19 cellular contexts compared by ENCODE assay signal in the genomic region with DNA sequence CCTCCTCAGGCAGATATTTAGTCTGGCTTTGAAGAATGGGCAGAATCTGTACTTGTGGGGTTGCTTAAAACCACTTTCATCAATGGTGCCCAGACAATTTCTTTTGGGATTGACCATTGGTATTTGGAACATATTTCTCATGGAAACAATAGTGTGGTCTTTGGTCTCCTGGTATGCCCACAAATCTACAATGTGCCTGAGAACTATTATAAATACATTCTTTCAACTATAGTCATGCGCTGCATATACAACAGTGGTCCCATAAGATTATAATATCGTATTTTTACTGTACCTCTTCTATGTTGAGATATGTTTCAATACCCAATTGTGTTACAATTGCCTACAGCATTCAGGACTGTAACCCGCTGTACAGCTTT. TPM values are rescaled to one million over a fixed set of nuclear protein-coding genes. Genes with fewer than 3 reads are reported as not detected.
DNase-seq lines count a peak whose midpoint lies in the region; ATAC-seq and TF ChIP-seq lines count a peak whose summit lies in the region.
"Had no signal": no experiment of that assay in that cellular context is flagged by ENCODE, and none has a peak within 500 bp of the region (broad histone marks: within the 10 kb centered on the region; RNA-seq: fewer than 3 reads in every experiment).

No MANE protein-coding gene starts in this region.

- no peak overlapping the region for H4K91ac ChIP-seq in trophoblast cell (ENCODE audit: low read depth, low read length)

- CTCF ChIA-PET in Calu3 (lab: Charles Lee) = no interaction called here

- H3K18ac ChIP-seq in trophoblast cell (ENCODE audit: low read length) = no peak overlapping the region

- H3K23ac ChIP-seq in trophoblast cell (ENCODE audit: low read length) = no peak overlapping the region

- H3K27ac Mint-ChIP-seq in Calu3 (ENCODE audit: unreplicated experiment) = peak overlapping the region; percentile 27
- H3K27ac Mint-ChIP-seq: activated naive CD8-positive, alpha-beta T cell treated with anti-CD3 and anti-CD28 coated beads, Interleukin-2, amount 50 U/mL, for 24 hours; CD4-positive, CD25-positive, alpha-beta regulatory T cell; stimulated activated effector memory CD8-positive, alpha-beta T cell treated with anti-CD3 and anti-CD28 coated beads, Interleukin-12 subunit alpha, Interleukin-12 subunit beta, amount 100 ng/mL, for 72 hours had no signal

- DNase-seq in Calu3 = no peak
- DNase-seq in RWPE2 (ENCODE audit: low spot score) = no peak
- DNase-seq in trophoblast cell = no peak
- no peak for DNase-seq in anterior cingulate cortex (lab: John Stamatoyannopoulos, UW)
- no peak for DNase-seq in stimulated activated CD8-positive, alpha-beta memory T cell treated with anti-CD3 and anti-CD28 coated beads, Interleukin-4, amount 100 ng/mL, for 48 hours
- DNase-seq in DMS 273 (lab: John Stamatoyannopoulos, UW; ENCODE audit: unreplicated experiment) = no peak
- DNase-seq: activated CD4-positive, alpha-beta T cell treated with anti-CD3 and anti-CD28 coated beads for 4 hours; activated CD8-positive, alpha-beta memory T cell treated with anti-CD3 and anti-CD28 coated beads for 24 hours; activated gamma-delta T cell treated with Interleukin-2 at 50 U/mL for 16 hours; activated naive CD8-positive, alpha-beta T cell treated with anti-CD3 and anti-CD28 coated beads, Interleukin-2, amount 50 U/mL, for 24 hours; activated T-cell treated with anti-CD3 and anti-CD28 coated beads, Interleukin-2, amount 50 U/mL, for 1 hour; CD4-positive, CD25-positive, alpha-beta regulatory T cell; colonic mucosa; NCI-H187 treated with DMSO at 0.1 percent for 48 hours; NCI-H526; RPMI8226; substantia nigra had no signal

- H3K79me1 ChIP-seq in trophoblast cell (ENCODE audit: low read length) = peaks cover 8% of the 10 kb centered on the region

- H3K4me1 ChIP-seq in RWPE2 (ENCODE audit: insufficient read depth, poor library complexity, severe bottlenecking) (peaks cover 33% of the 10 kb centered on the region), esophagus (ENCODE audit: control insufficient read depth in 2 of 2, insufficient read depth in 2 of 2, low read length in 1 of 2) (peaks cover 2 to 7% of the 10 kb centered on the region in 2 donors), trophoblast cell (ENCODE audit: control insufficient read depth in 1 of 2, insufficient read depth in 2 of 2, low read length in 2 of 2) (peaks cover 8% of the 10 kb centered on the region in 2 experiments)
- H3K4me1 ChIP-seq: colonic mucosa had no signal

- H2BK120ac ChIP-seq in trophoblast cell (ENCODE audit: insufficient read depth, low read length, poor library complexity) = no peak overlapping the region

- H3K4me3 ChIP-seq in RWPE2 (ENCODE audit: severe bottlenecking) (no peak overlapping the region), esophagus (ENCODE audit: low read depth in 1 of 2, low read length in 2 of 2) (no peak overlapping the region), trophoblast cell (ENCODE audit: low read depth, low read length) (no peak overlapping the region)
- H3K4me3 ChIP-seq: colonic mucosa had no signal

- H3K36me3 ChIP-seq in RWPE2 (ENCODE audit: low read depth) (no peaks in the 10 kb centered on the region), esophagus (ENCODE audit: control insufficient read depth in 2 of 2, insufficient read depth in 2 of 2, low read length in 1 of 2) (no peaks in the 10 kb centered on the region), trophoblast cell (ENCODE audit: control insufficient read depth in 1 of 2, insufficient read depth in 2 of 2, low read length in 2 of 2) (no peaks in the 10 kb centered on the region)
- H3K36me3 ChIP-seq: colonic mucosa had no signal

- H3K4me3 Mint-ChIP-seq in Calu3 (ENCODE audit: low read depth, unreplicated experiment) = no peak overlapping the region
- H3K4me3 Mint-ChIP-seq: activated naive CD8-positive, alpha-beta T cell treated with anti-CD3 and anti-CD28 coated beads, Interleukin-2, amount 50 U/mL, for 24 hours; CD4-positive, CD25-positive, alpha-beta regulatory T cell; stimulated activated effector memory CD8-positive, alpha-beta T cell treated with anti-CD3 and anti-CD28 coated beads, Interleukin-12 subunit alpha, Interleukin-12 subunit beta, amount 100 ng/mL, for 72 hours had no signal

- BruUV-seq in Calu3 (replicated peaks; lab: Mats Ljungman, UMichigan) = no TSS peak

- no peaks in the 10 kb centered on the region for H3K79me2 ChIP-seq in trophoblast cell (ENCODE audit: control insufficient read depth, insufficient read depth, low read length, poor library complexity)

- H2BK5ac ChIP-seq in trophoblast cell (ENCODE audit: low read depth, low read length, poor library complexity) = no peak overlapping the region

- no peak for ATAC-seq in RWPE2 (ENCODE audit: low read depth)
- ATAC-seq: activated naive CD8-positive, alpha-beta T cell treated with anti-CD3 and anti-CD28 coated beads, Interleukin-2, amount 50 U/mL, for 24 hours; stimulated activated effector memory CD8-positive, alpha-beta T cell treated with anti-CD3 and anti-CD28 coated beads, Interleukin-12 subunit alpha, Interleukin-12 subunit beta, amount 100 ng/mL, for 72 hours had no signal

- no peak overlapping the region for H4K12ac ChIP-seq in trophoblast cell (ENCODE audit: low read depth, low read length)

- H2AK5ac ChIP-seq in trophoblast cell (ENCODE audit: low read length) = peak overlapping the region; percentile 3

- no peak overlapping the region for H4K8ac ChIP-seq in trophoblast cell (ENCODE audit: low read depth, low read length)

- H2AFZ ChIP-seq in trophoblast cell (ENCODE audit: insufficient read depth, low read length, poor library complexity) = no peak overlapping the region

- H3K27ac ChIP-seq in RWPE2 (ENCODE audit: poor library complexity, severe bottlenecking) (peak overlapping the region; percentile 93), esophagus (ENCODE audit: low read depth in 2 of 2, low read length in 1 of 2) (peak overlapping the region; percentile 84 to 91), trophoblast cell (ENCODE audit: low read depth, low read length) (no peak overlapping the region)
- H3K27ac ChIP-seq: colonic mucosa had no signal

- no peaks in the 10 kb centered on the region for H3K27me3 ChIP-seq in RWPE2 (ENCODE audit: insufficient read depth, poor library complexity, severe bottlenecking)
- H3K27me3 ChIP-seq in esophagus (ENCODE audit: control insufficient read depth in 1 of 2, insufficient read depth in 2 of 2, low read length in 2 of 2) = no peaks in the 10 kb centered on the region
- H3K27me3 ChIP-seq in trophoblast cell (ENCODE audit: insufficient read depth, low read length) = no peaks in the 10 kb centered on the region
- H3K27me3 ChIP-seq: colonic mucosa had no signal

- no peak overlapping the region for H3K4me2 ChIP-seq in trophoblast cell (ENCODE audit: low read length)

- TF ChIP-seq CTCF in Calu3 (IDR thresholded peaks at IDR 0.05; ENCODE audit: unreplicated experiment) (no peak), RWPE2 (IDR thresholded peaks at IDR 0.05; ENCODE audit: poor library complexity, severe bottlenecking) (no peak)

- 84 to 85% methylated on average over 3 of the region's 3 CpGs for WGBS in esophagus, 2 donors
- no CpG with 5 or more reads among the region's 3 CpGs for WGBS in trophoblast cell (ENCODE audit: extremely low coverage, insufficient coverage, insufficient read length)

- H3K36me3 Mint-ChIP-seq in Calu3 (ENCODE audit: insufficient read depth, unreplicated experiment) = no peaks in the 10 kb centered on the region
- H3K36me3 Mint-ChIP-seq: CD4-positive, CD25-positive, alpha-beta regulatory T cell; stimulated activated effector memory CD8-positive, alpha-beta T cell treated with anti-CD3 and anti-CD28 coated beads, Interleukin-12 subunit alpha, Interleukin-12 subunit beta, amount 100 ng/mL, for 72 hours had no signal

- H2BK12ac ChIP-seq in trophoblast cell (ENCODE audit: low read length) = no peak overlapping the region

- H3K27me3 Mint-ChIP-seq in Calu3 (ENCODE audit: unreplicated experiment) = no peaks in the 10 kb centered on the region

- H3K9me3 ChIP-seq in RWPE2 (ENCODE audit: severe bottlenecking) (no peaks in the 10 kb centered on the region), esophagus (ENCODE audit: control insufficient read depth in 2 of 2, insufficient read depth in 1 of 2, low read depth in 1 of 2, low read length in 1 of 2) (no peaks in the 10 kb centered on the region), trophoblast cell (ENCODE audit: insufficient read depth, low read depth, low read length) (no peaks in the 10 kb centered on the region)
- H3K9me3 ChIP-seq: colonic mucosa had no signal

- intact Hi-C loops in Calu3 (cut with micrococcal nuclease; ENCODE audit: unreplicated experiment) = no loop called here

- H3K4ac ChIP-seq in trophoblast cell (ENCODE audit: low read depth, low read length) = no peak overlapping the region

- no peak overlapping the region for H3K9ac ChIP-seq in trophoblast cell (ENCODE audit: low read length)

- no peak overlapping the region for H3K14ac ChIP-seq in trophoblast cell (ENCODE audit: low read length)

- H3K9me3 Mint-ChIP-seq in Calu3 (ENCODE audit: low read depth, unreplicated experiment) = no peaks in the 10 kb centered on the region
- H3K9me3 Mint-ChIP-seq: activated naive CD8-positive, alpha-beta T cell treated with anti-CD3 and anti-CD28 coated beads, Interleukin-2, amount 50 U/mL, for 24 hours; stimulated activated effector memory CD8-positive, alpha-beta T cell treated with anti-CD3 and anti-CD28 coated beads, Interleukin-12 subunit alpha, Interleukin-12 subunit beta, amount 100 ng/mL, for 72 hours had no signal

- peaks cover 27% of the 10 kb centered on the region for H3K4me1 Mint-ChIP-seq in Calu3 (ENCODE audit: low read depth, unreplicated experiment)
- H3K4me1 Mint-ChIP-seq: activated naive CD8-positive, alpha-beta T cell treated with anti-CD3 and anti-CD28 coated beads, Interleukin-2, amount 50 U/mL, for 24 hours; CD4-positive, CD25-positive, alpha-beta regulatory T cell; stimulated activated effector memory CD8-positive, alpha-beta T cell treated with anti-CD3 and anti-CD28 coated beads, Interleukin-12 subunit alpha, Interleukin-12 subunit beta, amount 100 ng/mL, for 72 hours had no signal

RNA-seq across cellular contexts. Expression of a gene that starts 34.8 kb away (rescaled TPM):
- 110 and 115 TPM in 2 replicates for total RNA-seq in Calu3 (2022)
- polyA plus RNA-seq in esophagus = 10 to 100 TPM; 76.9 to 84.9 TPM
- polyA plus RNA-seq in trophoblast cell (2013) = 80.3 and 85.6 TPM in 2 replicates

RNA-seq across cellular contexts. Expression of a gene that starts 58.9 kb away (rescaled TPM):
- 1.9 and 2.3 TPM in 2 replicates for total RNA-seq in Calu3 (2022)
- 10 to 100 TPM; 10.7 to 17.5 TPM for polyA plus RNA-seq in esophagus
- polyA plus RNA-seq in trophoblast cell (2013) = 287 and 288 TPM in 2 replicates
